Comparison of ENCODE assay signal across 1 cellular context in genomic region chr1:198157241-198157846, GRCh38.
TF ChIP-seq lines count a peak whose summit lies in the region.

No MANE protein-coding gene starts in this region.

TF ChIP-seq in HEK293, 187 proteins besides CTCF, POLR2A, EP300 and RAD21 (continued from another document):
- TF ChIP-seq, protein P1, sequence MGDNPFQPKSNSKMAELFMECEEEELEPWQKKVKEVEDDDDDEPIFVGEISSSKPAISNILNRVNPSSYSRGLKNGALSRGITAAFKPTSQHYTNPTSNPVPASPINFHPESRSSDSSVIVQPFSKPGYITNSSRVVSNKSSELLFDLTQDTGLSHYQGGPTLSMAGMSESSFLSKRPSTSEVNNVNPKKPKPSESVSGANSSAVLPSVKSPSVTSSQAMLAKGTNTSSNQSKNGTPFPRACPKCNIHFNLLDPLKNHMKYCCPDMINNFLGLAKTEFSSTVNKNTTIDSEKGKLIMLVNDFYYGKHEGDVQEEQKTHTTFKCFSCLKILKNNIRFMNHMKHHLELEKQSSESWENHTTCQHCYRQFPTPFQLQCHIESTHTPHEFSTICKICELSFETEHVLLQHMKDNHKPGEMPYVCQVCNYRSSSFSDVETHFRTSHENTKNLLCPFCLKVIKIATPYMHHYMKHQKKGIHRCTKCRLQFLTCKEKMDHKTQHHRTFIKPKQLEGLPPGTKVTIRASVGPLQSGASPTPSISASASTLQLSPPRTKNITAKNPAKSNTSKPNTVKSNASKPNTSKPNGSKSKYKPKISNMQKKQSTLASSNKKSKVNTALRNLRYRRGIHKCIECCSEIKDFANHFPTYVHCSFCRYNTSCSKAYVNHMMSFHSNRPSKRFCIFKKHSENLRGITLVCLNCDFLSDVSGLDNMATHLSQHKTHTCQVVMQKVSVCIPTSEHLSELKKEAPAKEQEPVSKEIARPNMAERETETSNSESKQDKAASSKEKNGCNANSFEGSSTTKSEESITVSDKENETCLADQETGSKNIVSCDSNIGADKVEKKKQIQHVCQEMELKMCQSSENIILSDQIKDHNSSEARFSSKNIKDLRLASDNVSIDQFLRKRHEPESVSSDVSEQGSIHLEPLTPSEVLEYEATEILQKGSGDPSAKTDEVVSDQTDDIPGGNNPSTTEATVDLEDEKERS (tag by site-specific recombination; IDR thresholded peaks at IDR 0.05) = no peak
- TF ChIP-seq SCRT2 (tag by site-specific recombination; IDR thresholded peaks at IDR 0.05) (peak; percentile 99), ZNF335 (tag by site-specific recombination; conservative IDR thresholded peaks at IDR 0.05) (peak; percentile 73), ZEB2 (tag by site-specific recombination; IDR thresholded peaks at IDR 0.05) (0 out of 2 replicates have a peak, but pooled peaks have one; percentile 39), PRDM10 (tag by site-specific recombination; IDR thresholded peaks at IDR 0.05) (peak; percentile 55; the same call in 1 of the 2 replicates), ZNF18 (tag by site-specific recombination; IDR thresholded peaks at IDR 0.05) (0 out of 2 replicates have a peak, but pooled peaks have one; percentile 16), ZNF501 (tag by site-specific recombination; IDR thresholded peaks at IDR 0.05) (peak; percentile 61; the same call in 1 of the 2 replicates), SP2 (tag by site-specific recombination; IDR thresholded peaks at IDR 0.05) (peak; percentile 76), KLF17 (tag by site-specific recombination; IDR thresholded peaks at IDR 0.05) (0 out of 2 replicates have a peak, but pooled peaks have one; percentile 39)
- TF ChIP-seq, protein P2, sequence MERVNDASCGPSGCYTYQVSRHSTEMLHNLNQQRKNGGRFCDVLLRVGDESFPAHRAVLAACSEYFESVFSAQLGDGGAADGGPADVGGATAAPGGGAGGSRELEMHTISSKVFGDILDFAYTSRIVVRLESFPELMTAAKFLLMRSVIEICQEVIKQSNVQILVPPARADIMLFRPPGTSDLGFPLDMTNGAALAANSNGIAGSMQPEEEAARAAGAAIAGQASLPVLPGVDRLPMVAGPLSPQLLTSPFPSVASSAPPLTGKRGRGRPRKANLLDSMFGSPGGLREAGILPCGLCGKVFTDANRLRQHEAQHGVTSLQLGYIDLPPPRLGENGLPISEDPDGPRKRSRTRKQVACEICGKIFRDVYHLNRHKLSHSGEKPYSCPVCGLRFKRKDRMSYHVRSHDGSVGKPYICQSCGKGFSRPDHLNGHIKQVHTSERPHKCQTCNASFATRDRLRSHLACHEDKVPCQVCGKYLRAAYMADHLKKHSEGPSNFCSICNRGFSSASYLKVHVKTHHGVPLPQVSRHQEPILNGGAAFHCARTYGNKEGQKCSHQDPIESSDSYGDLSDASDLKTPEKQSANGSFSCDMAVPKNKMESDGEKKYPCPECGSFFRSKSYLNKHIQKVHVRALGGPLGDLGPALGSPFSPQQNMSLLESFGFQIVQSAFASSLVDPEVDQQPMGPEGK (tag by site-specific recombination; IDR thresholded peaks at IDR 0.05) = peak; percentile 5
- TF ChIP-seq, protein P3, sequence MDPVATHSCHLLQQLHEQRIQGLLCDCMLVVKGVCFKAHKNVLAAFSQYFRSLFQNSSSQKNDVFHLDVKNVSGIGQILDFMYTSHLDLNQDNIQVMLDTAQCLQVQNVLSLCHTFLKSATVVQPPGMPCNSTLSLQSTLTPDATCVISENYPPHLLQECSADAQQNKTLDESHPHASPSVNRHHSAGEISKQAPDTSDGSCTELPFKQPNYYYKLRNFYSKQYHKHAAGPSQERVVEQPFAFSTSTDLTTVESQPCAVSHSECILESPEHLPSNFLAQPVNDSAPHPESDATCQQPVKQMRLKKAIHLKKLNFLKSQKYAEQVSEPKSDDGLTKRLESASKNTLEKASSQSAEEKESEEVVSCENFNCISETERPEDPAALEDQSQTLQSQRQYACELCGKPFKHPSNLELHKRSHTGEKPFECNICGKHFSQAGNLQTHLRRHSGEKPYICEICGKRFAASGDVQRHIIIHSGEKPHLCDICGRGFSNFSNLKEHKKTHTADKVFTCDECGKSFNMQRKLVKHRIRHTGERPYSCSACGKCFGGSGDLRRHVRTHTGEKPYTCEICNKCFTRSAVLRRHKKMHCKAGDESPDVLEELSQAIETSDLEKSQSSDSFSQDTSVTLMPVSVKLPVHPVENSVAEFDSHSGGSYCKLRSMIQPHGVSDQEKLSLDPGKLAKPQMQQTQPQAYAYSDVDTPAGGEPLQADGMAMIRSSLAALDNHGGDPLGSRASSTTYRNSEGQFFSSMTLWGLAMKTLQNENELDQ (tag by site-specific recombination; IDR thresholded peaks at IDR 0.05; ENCODE audit: low read depth) = no peak
